ENCODE assay signal across 8 cellular contexts in genomic region chr1:966135-966602, GRCh38. TPM values are rescaled to one million over a fixed set of nuclear protein-coding genes. Genes with fewer than 3 reads are reported as not detected.
A peak's percentile ranks its signal among the peaks of the same experiment; 100 is the strongest.
DNase-seq lines count a peak whose midpoint lies in the region; ATAC-seq and TF ChIP-seq lines count a peak whose summit lies in the region.

Gene PLEKHN1 (plus strand): TSS chr1:966482. CDS start chr1:966532, 50 bp downstream.

- peaks cover 6% of the 10 kb centered on the region for H3K36me3 ChIP-seq in A673 (ENCODE audit: insufficient read depth, low read length, poor library complexity, severe bottlenecking)

- intact Hi-C loops in A673 (cut with micrococcal nuclease; ENCODE audit: unreplicated experiment): no loop called here

- CTCF ChIA-PET in A673 (lab: Charles Lee): no interaction called here

- H3K27ac Mint-ChIP-seq in activated naive CD8-positive, alpha-beta T cell treated with anti-CD3 and anti-CD28 coated beads for 36 hours: peak within 1 kb of the TSS; percentile 80
- H3K27ac Mint-ChIP-seq in stimulated activated naive CD8-positive, alpha-beta T cell treated with anti-CD3 and anti-CD28 coated beads, Interleukin-15, amount 100 ng/mL, for 72 hours: peak within 1 kb of the TSS in 1 of 2 donors; percentile 40

- H3K27me3 Mint-ChIP-seq in activated naive CD8-positive, alpha-beta T cell treated with anti-CD3 and anti-CD28 coated beads for 36 hours: peaks cover 8% of the 10 kb centered on the region
- H3K27me3 Mint-ChIP-seq in stimulated activated naive CD8-positive, alpha-beta T cell treated with anti-CD3 and anti-CD28 coated beads, Interleukin-15, amount 100 ng/mL, for 72 hours: peaks cover 33% of the 10 kb centered on the region

- BruUV-seq in A673 (replicated peaks; lab: Mats Ljungman, UMichigan): no TSS peak

- peak; percentile 53 for ATAC-seq in stimulated activated naive CD8-positive, alpha-beta T cell treated with anti-CD3 and anti-CD28 coated beads, Interleukin-15, amount 100 ng/mL, for 72 hours
- no peak for ATAC-seq in HG02970 (IDR thresholded peaks at IDR 0.05; ENCODE audit: low FRiP score, unreplicated experiment)

- no peak for TF ChIP-seq RAD21 in Ishikawa (IDR thresholded peaks at IDR 0.05; ENCODE audit: low read depth)

- peak within 1 kb of the TSS; percentile 77 for H3K4me3 Mint-ChIP-seq in activated naive CD8-positive, alpha-beta T cell treated with anti-CD3 and anti-CD28 coated beads for 36 hours
- peak within 1 kb of the TSS; percentile 81 to 91 for H3K4me3 Mint-ChIP-seq in stimulated activated naive CD8-positive, alpha-beta T cell treated with anti-CD3 and anti-CD28 coated beads, Interleukin-15, amount 100 ng/mL, for 72 hours

- POLR2A ChIA-PET in A673 (lab: Charles Lee; ENCODE audit: low non-redundant PET): no interaction called here

- H3K9me3 ChIP-seq in A673 (ENCODE audit: low read depth, low read length, poor library complexity, severe bottlenecking): no peaks in the 10 kb centered on the region

- no peak within 1 kb of the TSS for H3K27ac ChIP-seq in A673 (ENCODE audit: low read depth, low read length, poor library complexity, severe bottlenecking)

- H3K27me3 ChIP-seq in A673 (replicated peaks; ENCODE audit: insufficient read depth, low read depth, low read length, poor library complexity): peaks cover 12% of the 10 kb centered on the region

- H3K4me1 ChIP-seq in A673 (ENCODE audit: insufficient read depth, low read length, poor library complexity, severe bottlenecking): peaks cover 8% of the 10 kb centered on the region

- H3K4me3 ChIP-seq in A673 (ENCODE audit: low read depth, low read length, poor library complexity, severe bottlenecking): peak within 1 kb of the TSS; percentile 51

- no peak for TF ChIP-seq CTCF in A673 (conservative IDR thresholded peaks at IDR 0.05; ENCODE audit: low read depth, low read length)

- DNase-seq in A673 (ENCODE audit: low spot score) (no peak), GM19238 (ENCODE audit: insufficient read length, low spot score) (peak; percentile 56), iPS-NIHi7 (ENCODE audit: extremely low spot score) (peak; percentile 73)
- DNase-seq in activated naive CD8-positive, alpha-beta T cell treated with anti-CD3 and anti-CD28 coated beads for 36 hours: peak; percentile 63
- DNase-seq in stimulated activated naive CD8-positive, alpha-beta T cell treated with anti-CD3 and anti-CD28 coated beads, Interleukin-15, amount 100 ng/mL, for 72 hours: no peak
- no peak for DNase-seq in effector CD4-positive, alpha-beta T cell

- H3K36me3 Mint-ChIP-seq in activated naive CD8-positive, alpha-beta T cell treated with anti-CD3 and anti-CD28 coated beads for 36 hours: peaks cover 5% of the 10 kb centered on the region

- no peaks in the 10 kb centered on the region for H3K9me3 Mint-ChIP-seq in activated naive CD8-positive, alpha-beta T cell treated with anti-CD3 and anti-CD28 coated beads for 36 hours
- H3K9me3 Mint-ChIP-seq in stimulated activated naive CD8-positive, alpha-beta T cell treated with anti-CD3 and anti-CD28 coated beads, Interleukin-15, amount 100 ng/mL, for 72 hours: no peaks in the 10 kb centered on the region

- no peak for TF ChIP-seq EP300 in Ishikawa (IDR thresholded peaks at IDR 0.05; ENCODE audit: borderline replicate concordance)

- H3K4me1 Mint-ChIP-seq in activated naive CD8-positive, alpha-beta T cell treated with anti-CD3 and anti-CD28 coated beads for 36 hours: peaks cover 6% of the 10 kb centered on the region
- peaks cover 30% of the 10 kb centered on the region for H3K4me1 Mint-ChIP-seq in stimulated activated naive CD8-positive, alpha-beta T cell treated with anti-CD3 and anti-CD28 coated beads, Interleukin-15, amount 100 ng/mL, for 72 hours

TF ChIP-seq in Ishikawa, 13 proteins besides CTCF, POLR2A, EP300 and RAD21:
- no peak for TF ChIP-seq USF1 (IDR thresholded peaks at IDR 0.05)
- TF ChIP-seq TAF1 (IDR thresholded peaks at IDR 0.05; ENCODE audit: low read depth): 0 out of 2 replicates have a peak, but pooled peaks have one; percentile 7

RNA-seq across cellular contexts. Expression of gene PLEKHN1, which starts in this region (rescaled TPM):
- total RNA-seq in A673 (2021): not detected in 2 replicates
- total RNA-seq in activated naive CD8-positive, alpha-beta T cell treated with anti-CD3 and anti-CD28 coated beads for 36 hours: 1 to 10 TPM in 1 of 2 experiments, under 1 TPM in 1; 0.85 to 1.3 TPM

Comparison
In these comparisons a context has a peak if more than half of its experiments do, and no peak if none do; other contexts are left out.
1. DNase-seq: peak in GM19238 (single experiment), activated naive CD8-positive, alpha-beta T cell treated with anti-CD3 and anti-CD28 coated beads for 36 hours (single experiment) and iPS-NIHi7 (single experiment); none in A673 (single experiment), stimulated activated naive CD8-positive, alpha-beta T cell treated with anti-CD3 and anti-CD28 coated beads, Interleukin-15, amount 100 ng/mL, for 72 hours (0 of 2) and effector CD4-positive, alpha-beta T cell (single experiment).